ENCODE assay signal across 1 cellular context in genomic region chr20:44402391-44403193, GRCh38.
TF ChIP-seq lines count a peak whose summit lies in the region.

No MANE protein-coding gene starts in this region.

TF ChIP-seq in liver, 16 proteins besides CTCF, POLR2A, EP300 and RAD21 (continued from another document):
- TF ChIP-seq ZBTB33 (IDR thresholded peaks at IDR 0.05) = no peak
- peak in 1 of 2 donors; percentile 32 for TF ChIP-seq RXRA (IDR thresholded peaks at IDR 0.05)
- no peak for TF ChIP-seq HNF4A (conservative IDR thresholded peaks at IDR 0.05)
- TF ChIP-seq TAF1 (conservative IDR thresholded peaks at IDR 0.05) = peak; percentile 55
- peak; percentile 6 for TF ChIP-seq SP1 (IDR thresholded peaks at IDR 0.05)
- TF ChIP-seq NR2F2 (IDR thresholded peaks at IDR 0.05) = no peak
- no peak for TF ChIP-seq HNF4G (IDR thresholded peaks at IDR 0.05)
- no peak for TF ChIP-seq REST (IDR thresholded peaks at IDR 0.05)
- no peak for TF ChIP-seq FOXA2 (IDR thresholded peaks at IDR 0.05)
- no peak for TF ChIP-seq YY1 (IDR thresholded peaks at IDR 0.05)
- TF ChIP-seq MAX (IDR thresholded peaks at IDR 0.05) = peak; percentile 40
- TF ChIP-seq GABPA (IDR thresholded peaks at IDR 0.05 in 1 of 2, conservative IDR thresholded peaks at IDR 0.05 in 1 of 2) = no peak
- no peak for TF ChIP-seq EGR1 (IDR thresholded peaks at IDR 0.05; ENCODE audit: low read depth in 2 of 2)
